12 cellular contexts compared by ENCODE assay signal in genomic region chr3:12959838-12960378, GRCh38.
DNase-seq lines count a peak whose midpoint lies in the region; ATAC-seq and TF ChIP-seq lines count a peak whose summit lies in the region.
"Had no signal": no experiment of that assay in that cellular context is flagged by ENCODE, and none has a peak within 500 bp of the region (broad histone marks: within the 10 kb centered on the region; RNA-seq: fewer than 3 reads in every experiment).

No MANE protein-coding gene starts in this region.

- peaks cover 92% of the 10 kb centered on the region for H3K4me1 Mint-ChIP-seq in activated T-cell treated with anti-CD3 and anti-CD28 coated beads, Interleukin-2, amount 50 U/mL, for 24 hours (ENCODE audit: low read depth)
- H3K4me1 Mint-ChIP-seq in activated B cell treated with CpG ODN at 0.5 μM for 24 hours: peaks cover 99% of the 10 kb centered on the region

- H3K9me3 Mint-ChIP-seq in activated T-cell treated with anti-CD3 and anti-CD28 coated beads, Interleukin-2, amount 50 U/mL, for 24 hours: no peaks in the 10 kb centered on the region
- H3K9me3 Mint-ChIP-seq in activated B cell treated with CpG ODN at 0.5 μM for 24 hours: no peaks in the 10 kb centered on the region

- POLR2A ChIA-PET in activated B cell treated with CpG ODN at 0.5 μM for 24 hours (lab: Charles Lee): interaction anchor here (0.6 to 2.0 kb wide), 11 partner anchors 8 to 318 kb away, joined by 3 to 8 read pairs (median 4); no protein-coding TSS in a partner anchor

- no peak for TF ChIP-seq CTCF in activated B cell treated with CpG ODN at 0.5 μM for 24 hours (IDR thresholded peaks at IDR 0.05)
- TF ChIP-seq CTCF in right lobe of liver (IDR thresholded peaks at IDR 0.05): no peak
- TF ChIP-seq CTCF in vagina (IDR thresholded peaks at IDR 0.05): no peak

- TF ChIP-seq POLR2A in right lobe of liver (IDR thresholded peaks at IDR 0.05) (no peak), vagina (IDR thresholded peaks at IDR 0.05) (no peak)

- no peaks in the 10 kb centered on the region for H3K27me3 Mint-ChIP-seq in activated T-cell treated with anti-CD3 and anti-CD28 coated beads, Interleukin-2, amount 50 U/mL, for 24 hours
- H3K27me3 Mint-ChIP-seq in activated B cell treated with CpG ODN at 0.5 μM for 24 hours: no peaks in the 10 kb centered on the region

- CTCF ChIA-PET in activated B cell treated with CpG ODN at 0.5 μM for 24 hours (lab: Charles Lee): interaction anchor here (1.0 to 2.5 kb wide), 5 partner anchors 21 to 87 kb away, joined by 3 to 9 read pairs (median 5); no protein-coding TSS in a partner anchor

- H3K27ac ChIP-seq in right lobe of liver (peak overlapping the region; percentile 39 to 53 (median 51)), vagina (peak overlapping the region; percentile 58)

- intact Hi-C loops in activated B cell treated with CpG ODN at 0.5 μM for 24 hours (cut with micrococcal nuclease): loop anchor here (5.0 kb wide), 1 partner anchor 38 kb away; no protein-coding TSS in a partner anchor
- intact Hi-C loops in right lobe of liver (cut with DNase I): no loop called here
- intact Hi-C loops in vagina (cut with DNase I): no loop called here

- no peak for DNase-seq in activated T-cell treated with anti-CD3 and anti-CD28 coated beads, Interleukin-2, amount 50 U/mL, for 24 hours
- DNase-seq in activated T-cell treated with anti-CD3 and anti-CD28 coated beads, Interleukin-2, amount 50 U/mL, for 1 hour: no peak
- peak; percentile 36 for DNase-seq in activated B cell treated with CpG ODN at 0.5 μM for 24 hours
- DNase-seq in right lobe of liver: no peak
- no peak for DNase-seq in vagina (ENCODE audit: extremely low spot score in 2 of 2)
- DNase-seq in NCI-H524 treated with DMSO at 0.1 percent for 48 hours (lab: John Stamatoyannopoulos, UW): no peak
- no peak for DNase-seq in RKO (ENCODE audit: low spot score)
- DNase-seq: 8988T; NCI-H345; stimulated activated naive CD8-positive, alpha-beta T cell treated with anti-CD3 and anti-CD28 coated beads, Interleukin-15, Interleukin-2, amounts not matched to agents 100 U/mL and 50 U/mL, for 24 hours; T-helper 1 cell had no signal

- H3K4me1 ChIP-seq in right lobe of liver: peaks cover 0 to 93% (median 53%) of the 10 kb centered on the region in 4 donors
- H3K4me1 ChIP-seq in vagina: peaks cover 88% of the 10 kb centered on the region

- no peak overlapping the region for H3K4me3 Mint-ChIP-seq in activated T-cell treated with anti-CD3 and anti-CD28 coated beads, Interleukin-2, amount 50 U/mL, for 24 hours
- H3K4me3 Mint-ChIP-seq in activated B cell treated with CpG ODN at 0.5 μM for 24 hours: peak overlapping the region; percentile 70

- H3K4me3 ChIP-seq in right lobe of liver (no peak overlapping the region), vagina (no peak overlapping the region)

- peaks cover 9% of the 10 kb centered on the region for H3K36me3 Mint-ChIP-seq in activated T-cell treated with anti-CD3 and anti-CD28 coated beads, Interleukin-2, amount 50 U/mL, for 24 hours (ENCODE audit: low read depth)
- H3K36me3 Mint-ChIP-seq in activated B cell treated with CpG ODN at 0.5 μM for 24 hours (ENCODE audit: low read depth): peaks cover 72% of the 10 kb centered on the region

- peak overlapping the region; percentile 44 for H3K27ac Mint-ChIP-seq in activated T-cell treated with anti-CD3 and anti-CD28 coated beads, Interleukin-2, amount 50 U/mL, for 24 hours
- peak overlapping the region; percentile 79 for H3K27ac Mint-ChIP-seq in activated B cell treated with CpG ODN at 0.5 μM for 24 hours

- ATAC-seq in activated B cell treated with CpG ODN at 0.5 μM for 24 hours (ENCODE audit: low read depth) (peak; percentile 43), right lobe of liver (peak in 3 of 4 donors; percentile 3 to 12 (median 7)), GM21515 (IDR thresholded peaks at IDR 0.05; ENCODE audit: unreplicated experiment) (no peak)
- ATAC-seq: stimulated activated naive CD8-positive, alpha-beta T cell treated with anti-CD3 and anti-CD28 coated beads, Interleukin-15, Interleukin-2, amounts not matched to agents 100 U/mL and 50 U/mL, for 24 hours had no signal

- H3K9me3 ChIP-seq in right lobe of liver: no peaks in the 10 kb centered on the region
- no peaks in the 10 kb centered on the region for H3K9me3 ChIP-seq in vagina

- H3K36me3 ChIP-seq in right lobe of liver: no peaks in the 10 kb centered on the region
- no peaks in the 10 kb centered on the region for H3K36me3 ChIP-seq in vagina

- 38% methylated on average over 11 of the region's 15 CpGs for WGBS in right lobe of liver (ENCODE audit: insufficient coverage, low coverage, low lambda C conversion rate, missing lambda C conversion rate)

- no peaks in the 10 kb centered on the region for H3K27me3 ChIP-seq in right lobe of liver
- H3K27me3 ChIP-seq in vagina: no peaks in the 10 kb centered on the region
